In genomic region chr6:1507251-1507650, GRCh38 we compare ENCODE assay signal across 26 cellular contexts.
"Had no signal": no experiment of that assay in that cellular context is flagged by ENCODE, and none has a peak within 500 bp of the region (broad histone marks: within the 10 kb centered on the region; RNA-seq: fewer than 3 reads in every experiment).

No MANE protein-coding gene starts in this region.

- H3K9me3 ChIP-seq: ovary, prostate gland, right atrium auricular region, right lobe of liver, sigmoid colon, thoracic aorta, thyroid gland, tibial nerve, vagina had no signal

- DNase-seq: naive thymus-derived CD8-positive, alpha-beta T cell; nephron progenitor cell; occipital lobe; ovary; retina; right lobe of liver; sigmoid colon; small intestine; stimulated activated CD4-positive, alpha-beta T cell treated with anti-CD3 and anti-CD28 coated beads, Interleukin-15, amount 100 ng/mL, for 24 hours; stimulated activated CD4-positive, alpha-beta T cell treated with anti-CD3 and anti-CD28 coated beads, Interleukin-2, amount 100 ng/mL, for 24 hours; stimulated activated CD4-positive, alpha-beta T cell treated with anti-CD3 and anti-CD28 coated beads, Interleukin-2, amount 100 ng/mL, for 48 hours; stimulated activated CD4-positive, alpha-beta T cell treated with anti-CD3 and anti-CD28 coated beads, Interleukin-4, amount 100 ng/mL, for 24 hours; stimulated activated naive B cell treated with anti-CD40 and anti-IgM and Interleukin-4, amounts not matched to agents 10 μg/mL and 1 μg/mL and 100 μg/mL, for 72 hours; stimulated activated naive CD4-positive, alpha-beta T cell treated with Interleukin-2 at 50 U/mL for 16 hours; stomach; thyroid gland; trophoblast cell; upper lobe of left lung had no signal

- H3K36me3 ChIP-seq: ovary, prostate gland, right atrium auricular region, right lobe of liver, sigmoid colon, stomach, thoracic aorta, thyroid gland, tibial nerve, upper lobe of left lung, vagina had no signal

- ATAC-seq: naive thymus-derived CD8-positive, alpha-beta T cell; natural killer cell treated with Interleukin-12 subunit alpha and Interleukin-12 subunit beta and Interleukin-15 and Interleukin-18, amount 100 ng/mL, for 72 hours; right lobe of liver; stimulated activated effector memory CD8-positive, alpha-beta T cell treated with anti-CD3 and anti-CD28 coated beads, Interleukin-12 subunit alpha, Interleukin-12 subunit beta, amount 100 ng/mL, for 72 hours; stimulated activated naive B cell treated with anti-CD40 and anti-IgM and Interleukin-4, amounts not matched to agents 10 μg/mL and 1 μg/mL and 100 μg/mL, for 72 hours had no signal

- H3K4me1 ChIP-seq: parathyroid adenoma, prostate gland, right lobe of liver, stomach, thyroid gland, upper lobe of left lung, vagina had no signal

- H3K27me3 ChIP-seq: ovary, right atrium auricular region, right lobe of liver, thyroid gland, tibial nerve, upper lobe of left lung, vagina had no signal

- H3K4me3 ChIP-seq: ovary, prostate gland, right atrium auricular region, right lobe of liver, sigmoid colon, stomach, thoracic aorta, thyroid gland, tibial nerve, upper lobe of left lung, vagina had no signal

- H3K27ac ChIP-seq: ovary, parathyroid adenoma, prostate gland, right atrium auricular region, right lobe of liver, sigmoid colon, stomach, thoracic aorta, thyroid gland, tibial nerve, upper lobe of left lung, vagina had no signal
